20 cellular contexts compared by ENCODE assay signal in the genomic region with DNA sequence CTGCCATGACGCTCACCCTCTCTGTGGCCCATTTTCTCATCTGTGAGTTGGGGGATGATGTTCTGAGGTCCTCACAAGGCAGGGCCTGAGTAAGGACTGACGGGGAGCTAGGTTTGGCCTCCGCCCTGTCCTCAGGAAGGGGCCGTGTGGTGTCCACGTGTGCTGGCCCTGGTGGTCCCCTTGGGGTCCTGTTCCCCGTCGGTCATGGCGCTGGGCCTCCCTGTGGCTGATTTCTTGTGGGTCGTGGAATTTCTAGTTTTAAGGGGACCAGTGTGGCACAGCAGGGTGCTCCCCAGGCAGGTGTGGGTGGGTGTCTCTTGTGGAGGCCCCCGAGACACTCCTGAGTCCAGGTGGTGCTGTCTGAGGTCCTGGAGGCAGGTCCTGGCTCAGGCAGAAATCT. TPM values are rescaled to one million over a fixed set of nuclear protein-coding genes. Genes with fewer than 3 reads are reported as not detected.
"Had no signal": no experiment of that assay in that cellular context is flagged by ENCODE, and none has a peak within 500 bp of the region (broad histone marks: within the 10 kb centered on the region; RNA-seq: fewer than 3 reads in every experiment).

No MANE protein-coding gene starts in this region.

- DNase-seq: activated CD4-positive, CD25-positive, alpha-beta regulatory T cell treated with anti-CD3 and anti-CD28 coated beads, Interleukin-2, amount 50 U/mL, for 72 hours; activated naive CD4-positive, alpha-beta T cell treated with anti-CD3 and anti-CD28 coated beads, Interleukin-2, amount 50 U/mL, for 16 hours; adrenal gland; central memory CD4-positive, alpha-beta T cell; cortex of kidney; effector CD4-positive, alpha-beta T cell; foreskin keratinocyte; glutamatergic neuron; midbrain; ovary; stimulated activated CD4-positive, alpha-beta T cell treated with anti-CD3 and anti-CD28 coated beads, Interleukin-2, amount 100 ng/mL, for 48 hours; T-helper 9 cell; thyroid gland had no signal

- H3K27me3 ChIP-seq: adrenal gland, ovary, SJSA1, thyroid gland had no signal

- H3K4me3 Mint-ChIP-seq: stimulated activated memory B cell treated with anti-CD40 and anti-IgM and Interleukin-4, amounts not matched to agents 10 μg/mL and 1 μg/mL and 100 μg/mL, for 72 hours had no signal

- H3K36me3 ChIP-seq: adrenal gland, ovary, SJSA1, thyroid gland had no signal

- H3K36me3 Mint-ChIP-seq: stimulated activated memory B cell treated with anti-CD40 and anti-IgM and Interleukin-4, amounts not matched to agents 10 μg/mL and 1 μg/mL and 100 μg/mL, for 72 hours had no signal

- H3K27ac Mint-ChIP-seq: activated T-helper 2 cell treated with anti-CD3 and anti-CD28 coated beads, Interferon-gamma antibody, Interleukin-2, Interleukin-4, amounts not matched to agents 10 μg/mL and 5 μg/mL and 100 μg/mL, durations not matched to agents 14 hours and 24 hours and 36 hours; stimulated activated memory B cell treated with anti-CD40 and anti-IgM and Interleukin-4, amounts not matched to agents 10 μg/mL and 1 μg/mL and 100 μg/mL, for 72 hours had no signal

- H3K4me3 ChIP-seq: adrenal gland, lung, ovary, SJSA1, thyroid gland had no signal

- ATAC-seq: foreskin keratinocyte; stimulated activated memory B cell treated with anti-CD40 and anti-IgM and Interleukin-4, amounts not matched to agents 10 μg/mL and 1 μg/mL and 100 μg/mL, for 72 hours had no signal

- H3K4me1 Mint-ChIP-seq: stimulated activated memory B cell treated with anti-CD40 and anti-IgM and Interleukin-4, amounts not matched to agents 10 μg/mL and 1 μg/mL and 100 μg/mL, for 72 hours had no signal

- H3K4me1 ChIP-seq: adrenal gland, foreskin keratinocyte had no signal

- H3K27ac ChIP-seq: adrenal gland, foreskin keratinocyte, ovary, SJSA1, thyroid gland had no signal

- H3K9me3 ChIP-seq: adrenal gland, ovary, SJSA1, thyroid gland had no signal

- H3K9me3 Mint-ChIP-seq: activated T-helper 2 cell treated with anti-CD3 and anti-CD28 coated beads, Interferon-gamma antibody, Interleukin-2, Interleukin-4, amounts not matched to agents 10 μg/mL and 5 μg/mL and 100 μg/mL, durations not matched to agents 14 hours and 24 hours and 36 hours; stimulated activated memory B cell treated with anti-CD40 and anti-IgM and Interleukin-4, amounts not matched to agents 10 μg/mL and 1 μg/mL and 100 μg/mL, for 72 hours had no signal

RNA-seq across cellular contexts. Expression of a gene that starts 5.9 kb away (rescaled TPM):
- total RNA-seq: activated CD8-positive, alpha-beta memory T cell treated with anti-CD3 and anti-CD28 coated beads for 36 hours; activated T-helper 2 cell treated with anti-CD3 and anti-CD28 coated beads, Interferon-gamma antibody, Interleukin-2, Interleukin-4, amounts not matched to agents 10 μg/mL and 5 μg/mL and 100 μg/mL, durations not matched to agents 14 hours and 24 hours and 36 hours; adrenal gland; foreskin keratinocyte; lung; myocyte; ovary; thyroid gland had no signal
- polyA plus RNA-seq: adrenal gland, foreskin keratinocyte, lung, neural cell, ovary had no signal
